Comparison of ENCODE assay signal across 11 cellular contexts in genomic region chr19:39788244-39788643, GRCh38. TPM values are rescaled to one million over a fixed set of nuclear protein-coding genes. Genes with fewer than 3 reads are reported as not detected.
"Had no signal": no experiment of that assay in that cellular context is flagged by ENCODE, and none has a peak within 500 bp of the region (broad histone marks: within the 10 kb centered on the region; RNA-seq: fewer than 3 reads in every experiment).

No MANE protein-coding gene starts in this region.

- H3K27ac ChIP-seq: KMS-11 had no signal

- ATAC-seq: GM23338 had no signal

- H2AFZ ChIP-seq: GM23338 had no signal

- H3K4me2 ChIP-seq: GM23338, KMS-11 had no signal

- H3K9ac ChIP-seq: KMS-11 had no signal

- FAIRE-seq: H1, H54, HTR-8/SVneo had no signal

- DNase-seq: H9, HCEC 1CT, HFFc6, IMR-90, KBM-7 had no signal

- H3K4me3 ChIP-seq: GM23338 had no signal

RNA-seq across cellular contexts. Expression of gene LEUTX, which starts 9.6 kb away (rescaled TPM):
- total RNA-seq: GM23338, H1, H9, HFFc6, HT-29, IMR-90 had no signal
- polyA plus RNA-seq: GM23338, H1, IMR-90 had no signal

RNA-seq across cellular contexts. Expression of gene CLC, which starts 50.4 kb away (rescaled TPM):
- total RNA-seq: GM23338, HFFc6, HT-29, IMR-90 had no signal
- polyA plus RNA-seq: GM23338, IMR-90 had no signal
